1 cellular context compared by ENCODE assay signal in genomic region chr6:27688014-27688586, GRCh38.
TF ChIP-seq lines count a peak whose summit lies in the region.

No MANE protein-coding gene starts in this region.

TF ChIP-seq in HepG2, 621 proteins besides CTCF, POLR2A, EP300 and RAD21 (continued from another document and continues in another):
- no peak for TF ChIP-seq USF2 (IDR thresholded peaks at IDR 0.05; ENCODE audit: low read depth, low read length)
- TF ChIP-seq USF2 (CRISPR knock-in tag; IDR thresholded peaks at IDR 0.05; ENCODE audit: borderline replicate concordance) = no peak
- no peak for TF ChIP-seq ZFP36L2 (CRISPR knock-in tag; IDR thresholded peaks at IDR 0.05)
- TF ChIP-seq ZNF691 (CRISPR knock-in tag; IDR thresholded peaks at IDR 0.05; ENCODE audit: borderline replicate concordance, low read depth) = peak; percentile 89
- peak; percentile 64; the same call in 1 of the 2 replicates for TF ChIP-seq MAX (IDR thresholded peaks at IDR 0.05)
- TF ChIP-seq SMC3 (IDR thresholded peaks at IDR 0.05; ENCODE audit: low read length) = no peak
- peak; percentile 81 for TF ChIP-seq MBD4 (IDR thresholded peaks at IDR 0.05; ENCODE audit: borderline replicate concordance, low read length)
- peak; percentile 94 for TF ChIP-seq CBX1 (IDR thresholded peaks at IDR 0.05; ENCODE audit: low read depth)
- peak; percentile 69; the same call in 1 of the 2 replicates for TF ChIP-seq PPARG (CRISPR knock-in tag; conservative IDR thresholded peaks at IDR 0.05)
- no peak for TF ChIP-seq NR0B2 (CRISPR knock-in tag; IDR thresholded peaks at IDR 0.05)
- no peak for TF ChIP-seq MLX (CRISPR knock-in tag; IDR thresholded peaks at IDR 0.05)
- TF ChIP-seq PCBP2 (optimal IDR thresholded peaks at IDR 0.05; ENCODE audit: low read depth, low read length, poor library complexity, severe bottlenecking) = no peak
- peak; percentile 53; the same call in 1 of the 2 replicates for TF ChIP-seq ZBTB7B (CRISPR knock-in tag; IDR thresholded peaks at IDR 0.05)
- TF ChIP-seq BATF2 (CRISPR knock-in tag; IDR thresholded peaks at IDR 0.05) = 0 out of 2 replicates have a peak, but pooled peaks have one; percentile 62
- TF ChIP-seq HDAC1 (CRISPR knock-in tag; IDR thresholded peaks at IDR 0.05) = peak; percentile 78; the same call in 1 of the 2 replicates
- TF ChIP-seq HINFP (CRISPR knock-in tag; IDR thresholded peaks at IDR 0.05; ENCODE audit: low read depth) = peak; percentile 86; the same call in 1 of the 2 replicates
- TF ChIP-seq DPF2 (CRISPR knock-in tag; IDR thresholded peaks at IDR 0.05; ENCODE audit: borderline replicate concordance, low read depth) = peak; percentile 45; the same call in 1 of the 2 replicates
- peak; percentile 68; the same call in 1 of the 2 replicates for TF ChIP-seq POGZ (CRISPR knock-in tag; IDR thresholded peaks at IDR 0.05)
- no peak; the same call in 1 of the 2 replicates for TF ChIP-seq RFXAP (CRISPR knock-in tag; IDR thresholded peaks at IDR 0.05; ENCODE audit: borderline replicate concordance)
- no peak; the same call in 1 of the 2 replicates for TF ChIP-seq POGK (CRISPR knock-in tag; conservative IDR thresholded peaks at IDR 0.05)
- no peak for TF ChIP-seq FUBP1 (CRISPR knock-in tag; IDR thresholded peaks at IDR 0.05; ENCODE audit: borderline replicate concordance)
- no peak for TF ChIP-seq NCOA5 (CRISPR knock-in tag; IDR thresholded peaks at IDR 0.05)
- TF ChIP-seq ZNF264 (CRISPR knock-in tag; IDR thresholded peaks at IDR 0.05) = peak; percentile 89; the same call in 1 of the 2 replicates
- peak; percentile 80; the same call in 1 of the 2 replicates for TF ChIP-seq ZNF652 (CRISPR knock-in tag; IDR thresholded peaks at IDR 0.05; ENCODE audit: borderline replicate concordance, low read depth)
- peak; percentile 90 for TF ChIP-seq PHF5A (CRISPR knock-in tag; IDR thresholded peaks at IDR 0.05; ENCODE audit: low read depth, unreplicated experiment)
- TF ChIP-seq KLF11 (CRISPR knock-in tag; IDR thresholded peaks at IDR 0.05) = 0 out of 2 replicates have a peak, but pooled peaks have one; percentile 25
- peak; percentile 70; the same call in 1 of the 2 replicates for TF ChIP-seq HMG20A (CRISPR knock-in tag; IDR thresholded peaks at IDR 0.05; ENCODE audit: borderline replicate concordance)
- TF ChIP-seq ATF3 (CRISPR knock-in tag; IDR thresholded peaks at IDR 0.05) = peak; percentile 65
- TF ChIP-seq ZNF44 (CRISPR knock-in tag; IDR thresholded peaks at IDR 0.05) = 0 out of 2 replicates have a peak, but pooled peaks have one; percentile 61
- TF ChIP-seq SALL2 (CRISPR knock-in tag; IDR thresholded peaks at IDR 0.05) = no peak
- TF ChIP-seq ZNF24 (IDR thresholded peaks at IDR 0.05) = peak; percentile 99
- no peak for TF ChIP-seq LBX2 (CRISPR knock-in tag; IDR thresholded peaks at IDR 0.05; ENCODE audit: borderline replicate concordance)
- peak; percentile 57 for TF ChIP-seq FOXP4 (CRISPR knock-in tag; IDR thresholded peaks at IDR 0.05)
- TF ChIP-seq ZNF33A (CRISPR knock-in tag; IDR thresholded peaks at IDR 0.05; ENCODE audit: borderline replicate concordance) = 0 out of 2 replicates have a peak, but pooled peaks have one; percentile 69
- peak; percentile 38; the same call in 1 of the 2 replicates for TF ChIP-seq CREB1 (IDR thresholded peaks at IDR 0.05)
- TF ChIP-seq CREB1 (CRISPR knock-in tag; IDR thresholded peaks at IDR 0.05) = no peak
- TF ChIP-seq BRF2 (CRISPR knock-in tag; IDR thresholded peaks at IDR 0.05) = no peak
- TF ChIP-seq ZBTB1 (CRISPR knock-in tag; IDR thresholded peaks at IDR 0.05; ENCODE audit: borderline replicate concordance) = 0 out of 2 replicates have a peak, but pooled peaks have one; percentile 11
- TF ChIP-seq ZBTB25 (CRISPR knock-in tag; IDR thresholded peaks at IDR 0.05) = peak; percentile 86; the same call in 1 of the 2 replicates
- TF ChIP-seq FOXO1 (CRISPR knock-in tag; IDR thresholded peaks at IDR 0.05) = no peak; the same call in 1 of the 2 replicates
- no peak for TF ChIP-seq ZNF253 (CRISPR knock-in tag; IDR thresholded peaks at IDR 0.05; ENCODE audit: borderline replicate concordance)
- TF ChIP-seq ATF2 (CRISPR knock-in tag; IDR thresholded peaks at IDR 0.05) = peak; percentile 65; the same call in 1 of the 2 replicates
